In genomic region chr3:188326968-188327367, GRCh38 we compare ENCODE assay signal across 21 cellular contexts.
DNase-seq lines count a peak whose midpoint lies in the region; ATAC-seq and TF ChIP-seq lines count a peak whose summit lies in the region.
"Had no signal": no experiment of that assay in that cellular context is flagged by ENCODE, and none has a peak within 500 bp of the region (broad histone marks: within the 10 kb centered on the region; RNA-seq: fewer than 3 reads in every experiment).

No MANE protein-coding gene starts in this region.

- H3K4me3 ChIP-seq in SK-N-SH (ENCODE audit: low read depth in 2 of 2, low read length in 1 of 2) (no peak overlapping the region), neural cell (ENCODE audit: low read length) (no peak overlapping the region), uterus (no peak overlapping the region), H7 (ENCODE audit: insufficient read depth, low read depth, low read length) (no peak overlapping the region)
- H3K4me3 ChIP-seq: pancreas, PC-9 had no signal

- ATAC-seq in SK-N-SH treated with all-trans-retinoic acid at 6 μM for 48 hours (no peak), HG02840 (IDR thresholded peaks at IDR 0.05; ENCODE audit: low FRiP score, unreplicated experiment) (no peak)
- ATAC-seq: CD8-positive, alpha-beta T cell; natural killer cell; stimulated activated effector memory CD8-positive, alpha-beta T cell treated with anti-CD3 and anti-CD28 coated beads, Interleukin-12 subunit alpha, Interleukin-12 subunit beta, amount 100 ng/mL, for 72 hours had no signal

- H3F3A ChIP-seq in SK-N-SH (replicated peaks; ENCODE audit: insufficient read depth) (peaks cover 6% of the 10 kb centered on the region), neural cell (ENCODE audit: insufficient read depth, low read length, poor library complexity, severe bottlenecking) (no peaks in the 10 kb centered on the region)

- H3K9ac ChIP-seq in SK-N-SH (no peak overlapping the region), neural cell (ENCODE audit: low read length) (no peak overlapping the region)

- H3K9me3 ChIP-seq in SK-N-SH: no peaks in the 10 kb centered on the region
- no peaks in the 10 kb centered on the region for H3K9me3 ChIP-seq in neural cell (ENCODE audit: low read length)
- H3K9me3 ChIP-seq in uterus: no peaks in the 10 kb centered on the region
- H3K9me3 ChIP-seq: pancreas had no signal

- TF ChIP-seq CTCF in SK-N-SH (IDR thresholded peaks at IDR 0.05): no peak
- TF ChIP-seq CTCF in neural cell (IDR thresholded peaks at IDR 0.05; ENCODE audit: poor library complexity, severe bottlenecking): no peak
- TF ChIP-seq CTCF in uterus (IDR thresholded peaks at IDR 0.05): no peak
- TF ChIP-seq CTCF in CD14-positive monocyte (IDR thresholded peaks at IDR 0.05): no peak

- DNase-seq in SK-N-SH (no peak), germinal center (ENCODE audit: low spot score) (peak; percentile 24), uterus (no peak), H7 (no peak), CD14-positive monocyte (ENCODE audit: low spot score) (no peak)
- DNase-seq: 8988T; activated naive CD4-positive, alpha-beta T cell treated with anti-CD3 and anti-CD28 coated beads, Interleukin-2, amount 10 ng/mL, durations not matched to agents 7 days and 5 days; activated T-cell treated with anti-CD3 and anti-CD28 coated beads, Interleukin-2, amount 50 U/mL, for 48 hours; CD8-positive, alpha-beta T cell; GDM1; natural killer cell; NCI-H1048; NCI-H1930; NCI-H2227 treated with DMSO at 0.1 percent for 48 hours; NCI-H774; pancreas; PC-9 had no signal

- TF ChIP-seq RAD21 in SK-N-SH (IDR thresholded peaks at IDR 0.05; ENCODE audit: low read length) (no peak), neural cell (conservative IDR thresholded peaks at IDR 0.05) (no peak)

- TF ChIP-seq EP300 in SK-N-SH (IDR thresholded peaks at IDR 0.05; ENCODE audit: borderline replicate concordance in 1 of 2, low read depth in 1 of 2, low read length in 1 of 2) (no peak), neural cell (conservative IDR thresholded peaks at IDR 0.05; ENCODE audit: poor library complexity, severe bottlenecking) (no peak)

- no peaks in the 10 kb centered on the region for H3K27me3 Mint-ChIP-seq in CD14-positive monocyte (ENCODE audit: low read depth in 3 of 3)
- H3K27me3 Mint-ChIP-seq: activated naive CD4-positive, alpha-beta T cell treated with anti-CD3 and anti-CD28 coated beads, Interleukin-2, amount 10 ng/mL, durations not matched to agents 7 days and 5 days had no signal

- intact Hi-C loops in uterus (cut with DNase I; ENCODE audit: low total_unique reads): no loop called here
- intact Hi-C loops in CD14-positive monocyte (cut with micrococcal nuclease): no loop called here

- H3K27ac ChIP-seq in SK-N-SH (ENCODE audit: low read depth in 2 of 2, low read length in 1 of 2) (no peak overlapping the region), neural cell (ENCODE audit: low read length) (peak overlapping the region; percentile 81), uterus (peak overlapping the region; percentile 56 to 65)
- H3K27ac ChIP-seq: pancreas, PC-9 had no signal

- H3K4me2 ChIP-seq in SK-N-SH (no peak overlapping the region), neural cell (ENCODE audit: low read length) (no peak overlapping the region)
- H3K4me2 ChIP-seq: PC-9 had no signal

- H4K20me1 ChIP-seq in SK-N-SH (ENCODE audit: insufficient read depth) (no peaks in the 10 kb centered on the region), neural cell (ENCODE audit: insufficient read depth) (no peaks in the 10 kb centered on the region)

- peaks cover 14 to 16% of the 10 kb centered on the region in 2 donors for H3K36me3 Mint-ChIP-seq in CD14-positive monocyte
- H3K36me3 Mint-ChIP-seq: stimulated activated effector memory CD8-positive, alpha-beta T cell treated with anti-CD3 and anti-CD28 coated beads, Interleukin-12 subunit alpha, Interleukin-12 subunit beta, amount 100 ng/mL, for 72 hours had no signal

- CTCF ChIA-PET in SK-N-SH (lab: Yijun Ruan, JAX): no interaction called here

- H2AFZ ChIP-seq in SK-N-SH (ENCODE audit: low read depth) (no peak overlapping the region), neural cell (ENCODE audit: low read depth, low read length) (no peak overlapping the region)
- H2AFZ ChIP-seq: PC-9 had no signal

- POLR2A ChIA-PET in SK-N-SH (lab: Yijun Ruan, JAX): no interaction called here

- no peaks in the 10 kb centered on the region for H3K9me3 Mint-ChIP-seq in CD14-positive monocyte
- H3K9me3 Mint-ChIP-seq: natural killer cell had no signal

- H3K27ac Mint-ChIP-seq in CD14-positive monocyte: no peak overlapping the region
- H3K27ac Mint-ChIP-seq: activated naive CD4-positive, alpha-beta T cell treated with anti-CD3 and anti-CD28 coated beads, Interleukin-2, amount 10 ng/mL, durations not matched to agents 7 days and 5 days; CD8-positive, alpha-beta T cell; natural killer cell; stimulated activated effector memory CD8-positive, alpha-beta T cell treated with anti-CD3 and anti-CD28 coated beads, Interleukin-12 subunit alpha, Interleukin-12 subunit beta, amount 100 ng/mL, for 72 hours had no signal

- H3K27me3 ChIP-seq in SK-N-SH (ENCODE audit: insufficient read depth) (no peaks in the 10 kb centered on the region), neural cell (ENCODE audit: insufficient read depth, low read depth, low read length) (no peaks in the 10 kb centered on the region), uterus (no peaks in the 10 kb centered on the region), H7 (ENCODE audit: control insufficient read depth, insufficient read depth, low read length) (no peaks in the 10 kb centered on the region)
- H3K27me3 ChIP-seq: pancreas had no signal

- H3K4me1 Mint-ChIP-seq in CD14-positive monocyte: peaks cover 7% of the 10 kb centered on the region

- H3K4me3 Mint-ChIP-seq in CD14-positive monocyte: no peak overlapping the region
- H3K4me3 Mint-ChIP-seq: activated naive CD4-positive, alpha-beta T cell treated with anti-CD3 and anti-CD28 coated beads, Interleukin-2, amount 10 ng/mL, durations not matched to agents 7 days and 5 days; CD8-positive, alpha-beta T cell; natural killer cell; stimulated activated effector memory CD8-positive, alpha-beta T cell treated with anti-CD3 and anti-CD28 coated beads, Interleukin-12 subunit alpha, Interleukin-12 subunit beta, amount 100 ng/mL, for 72 hours had no signal

- no peak for TF ChIP-seq POLR2A in uterus (IDR thresholded peaks at IDR 0.05)

- H3K79me2 ChIP-seq in SK-N-SH (ENCODE audit: insufficient read depth) (peaks cover 87% of the 10 kb centered on the region; the same call in 1 of the 2 replicates), neural cell (replicated peaks; ENCODE audit: insufficient read depth, low read length) (no peaks in the 10 kb centered on the region)

- WGBS in SK-N-SH (ENCODE audit: low lambda C conversion rate): 66% methylated on average over 4 of the region's 4 CpGs

- no peaks in the 10 kb centered on the region for H3K9me2 ChIP-seq in SK-N-SH
- no peaks in the 10 kb centered on the region for H3K9me2 ChIP-seq in neural cell (ENCODE audit: insufficient read depth, low read length)

- H3K4me1 ChIP-seq in SK-N-SH (ENCODE audit: control insufficient read depth in 1 of 2, insufficient read depth in 2 of 2, low read depth in 1 of 2, low read length in 1 of 2) (peaks cover 0 to 7% of the 10 kb centered on the region in 2 experiments; a peak in 1 of 4 replicates), uterus (peaks cover 5 to 11% of the 10 kb centered on the region in 2 donors)

- H3K36me3 ChIP-seq in SK-N-SH (replicated peaks in 1 of 2; ENCODE audit: control insufficient read depth in 1 of 2, insufficient read depth in 2 of 2, low read length in 1 of 2) (peaks cover 0 to 30% of the 10 kb centered on the region in 2 experiments), neural cell (ENCODE audit: insufficient read depth, low read length) (no peaks in the 10 kb centered on the region), uterus (no peaks in the 10 kb centered on the region), H7 (replicated peaks; ENCODE audit: control insufficient read depth, insufficient read depth, low read length) (no peaks in the 10 kb centered on the region)
- H3K36me3 ChIP-seq: pancreas had no signal

TF ChIP-seq in SK-N-SH treated with all-trans-retinoic acid at 6 μM for 48 hours, 23 proteins besides CTCF, POLR2A, EP300 and RAD21:
- TF ChIP-seq ZFP30 (CRISPR knock-in tag; IDR thresholded peaks at IDR 0.05) (no peak), PPARA (CRISPR knock-in tag; IDR thresholded peaks at IDR 0.05; ENCODE audit: borderline replicate concordance) (no peak), ISL1 (CRISPR knock-in tag; IDR thresholded peaks at IDR 0.05) (peak; percentile 21; the same call in 1 of the 2 replicates), ZNF70 (CRISPR knock-in tag; IDR thresholded peaks at IDR 0.05) (no peak)

TF ChIP-seq in SK-N-SH, 30 proteins besides CTCF, POLR2A, EP300 and RAD21 (continues in another document):
- TF ChIP-seq TCF12 (IDR thresholded peaks at IDR 0.05) (no peak), FOXM1 (IDR thresholded peaks at IDR 0.05; ENCODE audit: low read depth) (no peak), ELF1 (IDR thresholded peaks at IDR 0.05) (no peak), GABPA (IDR thresholded peaks at IDR 0.05; ENCODE audit: low read depth) (no peak)

TF ChIP-seq in neural cell, 6 proteins besides CTCF, POLR2A, EP300 and RAD21:
- no peak for TF ChIP-seq TAF1 (IDR thresholded peaks at IDR 0.05; ENCODE audit: low read depth)
- TF ChIP-seq SMC3 (conservative IDR thresholded peaks at IDR 0.05; ENCODE audit: poor library complexity): no peak

Comparison
In these comparisons a context has a peak if more than half of its experiments do, and no peak if none do; other contexts are left out.
1. H3K27ac ChIP-seq: peak in neural cell (single experiment) and uterus (2 of 2); none in SK-N-SH (0 of 2).